8 cellular contexts compared by ENCODE assay signal in the genomic region with DNA sequence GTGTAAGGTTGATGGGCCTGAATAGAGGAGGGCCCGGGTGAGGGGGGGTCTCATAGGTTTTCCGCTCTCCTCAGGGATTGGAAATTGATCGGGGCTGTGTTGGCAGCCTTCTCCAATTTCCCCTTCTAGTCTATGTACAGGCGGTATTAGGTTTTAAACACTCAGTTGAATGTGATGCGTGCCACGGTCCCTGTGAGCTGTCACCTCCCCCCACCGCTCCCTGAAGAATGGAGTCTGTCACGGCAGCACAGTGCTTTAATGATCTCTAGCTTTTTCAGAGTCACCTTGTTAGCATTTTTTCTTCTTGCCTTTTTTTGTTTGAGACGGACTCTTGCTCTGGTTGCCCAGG. TPM values are rescaled to one million over a fixed set of nuclear protein-coding genes. Genes with fewer than 3 reads are reported as not detected.
DNase-seq lines count a peak whose midpoint lies in the region; ATAC-seq and TF ChIP-seq lines count a peak whose summit lies in the region.

No MANE protein-coding gene starts in this region.

- POLR2A ChIA-PET in Panc1 (lab: Charles Lee), result no interaction called here

- DNase-seq in NCI-H2029 (lab: John Stamatoyannopoulos, UW) (peak; percentile 4), NCI-H2029 treated with DMSO at 0.1 percent for 48 hours (lab: John Stamatoyannopoulos, UW) (no peak), Panc1 (ENCODE audit: low read depth, low spot score) (no peak), coronary artery (ENCODE audit: low spot score) (no peak), aorta (no peak), kidney glomerular epithelial cell (lab: John Stamatoyannopoulos, UW) (no peak)

- H3K9me3 ChIP-seq in Panc1 (ENCODE audit: control insufficient read depth, insufficient read depth, low read depth, low read length), result no peaks in the 10 kb centered on the region
- no peaks in the 10 kb centered on the region for H3K9me3 ChIP-seq in muscle layer of colon (ENCODE audit: low read length)
- no peaks in the 10 kb centered on the region for H3K9me3 ChIP-seq in aorta (ENCODE audit: control insufficient read depth, low read length)

- no peaks in the 10 kb centered on the region for H3K4me1 ChIP-seq in Panc1 (ENCODE audit: control insufficient read depth, insufficient read depth, low read length)
- peaks cover 35% of the 10 kb centered on the region for H3K4me1 ChIP-seq in muscle layer of colon (ENCODE audit: insufficient read depth, low read length)
- no peaks in the 10 kb centered on the region for H3K4me1 ChIP-seq in aorta (ENCODE audit: control insufficient read depth in 1 of 2, insufficient read depth in 2 of 2, low read length in 2 of 2)

- TF ChIP-seq CTCF in Panc1 (IDR thresholded peaks at IDR 0.05) (no peak), coronary artery (IDR thresholded peaks at IDR 0.05) (no peak)

- no peaks in the 10 kb centered on the region for H3K27me3 ChIP-seq in Panc1 (ENCODE audit: control insufficient read depth, insufficient read depth, low read length)
- no peaks in the 10 kb centered on the region for H3K27me3 ChIP-seq in muscle layer of colon (ENCODE audit: control insufficient read depth in 1 of 2, insufficient read depth in 2 of 2, low read length in 2 of 2)
- no peaks in the 10 kb centered on the region for H3K27me3 ChIP-seq in aorta (ENCODE audit: control insufficient read depth in 1 of 2, insufficient read depth in 2 of 2, low read length in 1 of 2)

- H3K4me3 ChIP-seq in Panc1 (ENCODE audit: low read depth in 2 of 2, low read length in 2 of 2), result peak overlapping the region; percentile 95 to 98
- peak overlapping the region; percentile 91 for H3K4me3 ChIP-seq in coronary artery
- H3K4me3 ChIP-seq in muscle layer of colon (ENCODE audit: low read depth in 1 of 2, low read length in 2 of 2), result peak overlapping the region; percentile 86 to 96
- H3K4me3 ChIP-seq in aorta (ENCODE audit: low read length in 2 of 2), result peak overlapping the region; percentile 77 to 89

- H3K27ac ChIP-seq in Panc1 (ENCODE audit: low read length), result peak overlapping the region; percentile 88
- peak overlapping the region; percentile 83 to 88 for H3K27ac ChIP-seq in coronary artery
- H3K27ac ChIP-seq in muscle layer of colon (ENCODE audit: low read depth, low read length), result peak overlapping the region; percentile 87
- no peak overlapping the region for H3K27ac ChIP-seq in aorta (ENCODE audit: low read depth in 1 of 2, low read length in 2 of 2)

- 15 to 20% methylated on average over 9 of the region's 9 CpGs for WGBS in aorta, 2 donors

- H3K9ac ChIP-seq in muscle layer of colon (ENCODE audit: low read length), result peak overlapping the region; percentile 86

- ATAC-seq in Panc1, result no peak
- ATAC-seq in aorta (ENCODE audit: low FRiP score), result no peak
- ATAC-seq in GM19328 (IDR thresholded peaks at IDR 0.05; ENCODE audit: unreplicated experiment), result no peak

- in situ Hi-C loops in Panc1 (cut with HindIII; ENCODE audit: low pct_unique_long_range_greater_than_20kb, low sequenced_read_pairs), result no loop called here

- H3K36me3 ChIP-seq in Panc1 (ENCODE audit: control insufficient read depth, insufficient read depth, low read length), result peaks cover 32% of the 10 kb centered on the region
- H3K36me3 ChIP-seq in muscle layer of colon (ENCODE audit: insufficient read depth, low read length), result peaks cover 60% of the 10 kb centered on the region
- H3K36me3 ChIP-seq in aorta (ENCODE audit: control insufficient read depth in 1 of 2, insufficient read depth in 2 of 2, low read length in 1 of 2), result peaks cover 0 to 6% of the 10 kb centered on the region in 2 donors

- intact Hi-C loops in Panc1 (cut with micrococcal nuclease; ENCODE audit: unreplicated experiment), result no loop called here
- intact Hi-C loops in aorta (cut with DNase I), result no loop called here

- CTCF ChIA-PET in Panc1 (lab: Charles Lee), result no interaction called here

- no TSS peak for BruUV-seq in Panc1 (replicated peaks; lab: Mats Ljungman, UMichigan)

RNA-seq across cellular contexts. Expression of a gene that starts 0.8 kb away (rescaled TPM):
- 429 TPM for total RNA-seq in Panc1 (2021; ENCODE audit: unreplicated experiment)
- 533 TPM for polyA plus RNA-seq in Panc1 (2012; ENCODE audit: insufficient read length)
- total RNA-seq in aorta, result 100 to 1,000 TPM; 245 to 289 TPM
- 1,000 to 10,000 TPM in 1 of 2 donors, 100 to 1,000 TPM in 1; 549 to 1,007 TPM for polyA plus RNA-seq in aorta

RNA-seq across cellular contexts. Expression of a gene that starts 1.0 kb away (rescaled TPM):
- total RNA-seq in Panc1 (2021; ENCODE audit: unreplicated experiment) (39.1 TPM), aorta (10 to 100 TPM; 18.7 to 19.2 TPM)
- polyA plus RNA-seq in Panc1 (2012; ENCODE audit: insufficient read length), result 50.8 TPM
- polyA plus RNA-seq in aorta, result 10 to 100 TPM; 14.5 to 23.0 TPM

RNA-seq across cellular contexts. Expression of a gene that starts 49.4 kb away (rescaled TPM):
- total RNA-seq in Panc1 (2021; ENCODE audit: unreplicated experiment) (1.5 TPM), aorta (under 1 TPM in 1 of 2 donors, not detected in 1; 0.87 TPM)
- 2.3 TPM for polyA plus RNA-seq in Panc1 (2012; ENCODE audit: insufficient read length)
- polyA plus RNA-seq in aorta, result not detected

Comparison
In these comparisons a context has a peak if more than half of its experiments do, and no peak if none do; other contexts are left out.
1. H3K27ac ChIP-seq: peak in Panc1 (single experiment), coronary artery (2 of 2) and muscle layer of colon (single experiment); none in aorta (0 of 2).
2. Peak in every context shown above with its lines, with median percentiles within 50 percentile points of each other: H3K4me3 ChIP-seq.